9 cellular contexts compared by ENCODE assay signal in genomic region chr20:35791823-35792222, GRCh38. TPM values are rescaled to one million over a fixed set of nuclear protein-coding genes. Genes with fewer than 3 reads are reported as not detected.
A peak's percentile ranks its signal among the peaks of the same experiment; 100 is the strongest.
DNase-seq lines count a peak whose midpoint lies in the region; ATAC-seq and TF ChIP-seq lines count a peak whose summit lies in the region.
"Had no signal": no experiment of that assay in that cellular context is flagged by ENCODE, and none has a peak within 500 bp of the region (broad histone marks: within the 10 kb centered on the region; RNA-seq: fewer than 3 reads in every experiment).

No MANE protein-coding gene starts in this region.

- H3K27ac ChIP-seq in CD4-positive, CD25-positive, alpha-beta regulatory T cell (ENCODE audit: insufficient read depth, low read length, poor library complexity, severe bottlenecking): no peak overlapping the region
- no peak overlapping the region for H3K27ac ChIP-seq in Karpas-422 (ENCODE audit: low read length)

- no peak for TF ChIP-seq POLR2A in NB4 (IDR thresholded peaks at IDR 0.05; ENCODE audit: extremely low read depth, insufficient read length)

- no peak overlapping the region for H3K4me3 Mint-ChIP-seq in CD4-positive, CD25-positive, alpha-beta regulatory T cell
- no peak overlapping the region for H3K4me3 Mint-ChIP-seq in central memory CD8-positive, alpha-beta T cell
- H3K4me3 Mint-ChIP-seq: T-helper 2 cell treated with Interferon-gamma antibody and Interleukin-4, amounts not matched to agents 5 μg/mL and 100 μg/mL, for 36 hours had no signal

- no peaks in the 10 kb centered on the region for H3K9me2 ChIP-seq in Karpas-422 (replicated peaks; ENCODE audit: insufficient read depth, low read length)

- H3K27ac Mint-ChIP-seq in CD4-positive, CD25-positive, alpha-beta regulatory T cell: peak overlapping the region; percentile 6 to 91 (median 29)
- H3K27ac Mint-ChIP-seq in central memory CD8-positive, alpha-beta T cell (ENCODE audit: low read depth): peak overlapping the region; percentile 20
- H3K27ac Mint-ChIP-seq: T-helper 2 cell treated with Interferon-gamma antibody and Interleukin-4, amounts not matched to agents 5 μg/mL and 100 μg/mL, for 36 hours had no signal

- no peak overlapping the region for H3K4me3 ChIP-seq in CD4-positive, CD25-positive, alpha-beta regulatory T cell (ENCODE audit: low read depth, low read length)
- no peak overlapping the region for H3K4me3 ChIP-seq in NB4 (ENCODE audit: low read depth, low read length)
- no peak overlapping the region for H3K4me3 ChIP-seq in Karpas-422 (ENCODE audit: low read length)

- no peaks in the 10 kb centered on the region for H3K27me3 Mint-ChIP-seq in CD4-positive, CD25-positive, alpha-beta regulatory T cell
- no peaks in the 10 kb centered on the region for H3K27me3 Mint-ChIP-seq in central memory CD8-positive, alpha-beta T cell

- H3K9ac ChIP-seq in Karpas-422 (ENCODE audit: low read length): no peak overlapping the region

- no peaks in the 10 kb centered on the region for H3K36me3 ChIP-seq in CD4-positive, CD25-positive, alpha-beta regulatory T cell (ENCODE audit: control insufficient read depth, insufficient read depth, low read length)
- H3K36me3 ChIP-seq in Karpas-422 (ENCODE audit: insufficient read depth, low read length): no peaks in the 10 kb centered on the region

- peaks cover 6 to 39% (median 28%) of the 10 kb centered on the region in 4 donors for H3K4me1 Mint-ChIP-seq in CD4-positive, CD25-positive, alpha-beta regulatory T cell
- peaks cover 25% of the 10 kb centered on the region for H3K4me1 Mint-ChIP-seq in central memory CD8-positive, alpha-beta T cell

- TF ChIP-seq CTCF in NB4 (IDR thresholded peaks at IDR 0.05; ENCODE audit: low read depth, low read length): no peak
- TF ChIP-seq CTCF in omental fat pad (IDR thresholded peaks at IDR 0.05): no peak
- no peak for TF ChIP-seq CTCF in GM20000 (IDR thresholded peaks at IDR 0.05; ENCODE audit: extremely low read depth, missing control alignments)

- H3K36me3 Mint-ChIP-seq in CD4-positive, CD25-positive, alpha-beta regulatory T cell: no peaks in the 10 kb centered on the region
- H3K36me3 Mint-ChIP-seq in central memory CD8-positive, alpha-beta T cell (ENCODE audit: insufficient read depth): peaks cover 23% of the 10 kb centered on the region

- no peaks in the 10 kb centered on the region for H3K9me3 ChIP-seq in CD4-positive, CD25-positive, alpha-beta regulatory T cell (ENCODE audit: control insufficient read depth in 2 of 2, low read length in 2 of 2)
- H3K9me3 ChIP-seq in Karpas-422 (ENCODE audit: low read length): no peaks in the 10 kb centered on the region

- H3K79me2 ChIP-seq in Karpas-422 (ENCODE audit: low read length): peaks cover 62% of the 10 kb centered on the region

- H2AFZ ChIP-seq in Karpas-422 (ENCODE audit: low read length): no peak overlapping the region

- no peaks in the 10 kb centered on the region for H3K9me3 Mint-ChIP-seq in CD4-positive, CD25-positive, alpha-beta regulatory T cell
- H3K9me3 Mint-ChIP-seq in central memory CD8-positive, alpha-beta T cell: no peaks in the 10 kb centered on the region
- H3K9me3 Mint-ChIP-seq: T-helper 2 cell treated with Interferon-gamma antibody and Interleukin-4, amounts not matched to agents 5 μg/mL and 100 μg/mL, for 36 hours had no signal

- peaks cover 5% of the 10 kb centered on the region for H3K4me1 ChIP-seq in CD4-positive, CD25-positive, alpha-beta regulatory T cell (ENCODE audit: control insufficient read depth, insufficient read depth, low read length, poor library complexity, severe bottlenecking)
- peaks cover 10% of the 10 kb centered on the region for H3K4me1 ChIP-seq in Karpas-422 (ENCODE audit: low read length)

- ATAC-seq in CD4-positive, CD25-positive, alpha-beta regulatory T cell (ENCODE audit: low read depth in 2 of 2): no peak
- ATAC-seq in central memory CD8-positive, alpha-beta T cell (replicated peaks; ENCODE audit: extremely low read depth, poor library complexity, severe bottlenecking): no peak
- peak; percentile 88 for ATAC-seq in omental fat pad (ENCODE audit: low FRiP score)
- ATAC-seq in HG02571 (IDR thresholded peaks at IDR 0.05; ENCODE audit: unreplicated experiment): no peak

- no peaks in the 10 kb centered on the region for H4K20me1 ChIP-seq in Karpas-422 (ENCODE audit: insufficient read depth, low read depth, low read length)

- no peaks in the 10 kb centered on the region for H3K27me3 ChIP-seq in CD4-positive, CD25-positive, alpha-beta regulatory T cell (ENCODE audit: control insufficient read depth, insufficient read depth, low read length)
- no peaks in the 10 kb centered on the region for H3K27me3 ChIP-seq in Karpas-422 (ENCODE audit: low read length)

- no peak overlapping the region for H3K4me2 ChIP-seq in Karpas-422 (ENCODE audit: low read depth, low read length, poor library complexity, severe bottlenecking)

- DNase-seq in CD4-positive, CD25-positive, alpha-beta regulatory T cell: no peak
- peak; percentile 54 for DNase-seq in NB4 (ENCODE audit: low read depth)
- no peak for DNase-seq in central memory CD8-positive, alpha-beta T cell (ENCODE audit: low spot score in 2 of 2)
- no peak for DNase-seq in omental fat pad (ENCODE audit: low spot score)
- no peak for DNase-seq in Karpas-422
- DNase-seq in GM20000 (ENCODE audit: low spot score): no peak
- no peak for DNase-seq in ecto neural progenitor cell (ENCODE audit: low spot score)

RNA-seq across cellular contexts. Expression of gene PHF20, which starts 20.0 kb away (rescaled TPM):
- 159 TPM for total RNA-seq in CD4-positive, CD25-positive, alpha-beta regulatory T cell
- 100 to 1,000 TPM in 2 of 4 donors, 10 to 100 TPM in 2; 87.3 to 126 (median 100) TPM for polyA plus RNA-seq in CD4-positive, CD25-positive, alpha-beta regulatory T cell
- 10 to 100 TPM; 51.0 to 71.7 (median 54.8) TPM for total RNA-seq in omental fat pad
- total RNA-seq in Karpas-422 (2014; rRNA removed; shearing (Covaris generic); ENCODE audit: low replicate concordance): 27.8 and 41.7 TPM in 2 replicates

RNA-seq across cellular contexts. Expression of gene RBM39, which starts 49.8 kb away (rescaled TPM):
- total RNA-seq in CD4-positive, CD25-positive, alpha-beta regulatory T cell: 1,180 TPM
- polyA plus RNA-seq in CD4-positive, CD25-positive, alpha-beta regulatory T cell: 100 to 1,000 TPM; 112 to 144 (median 117) TPM
- 100 to 1,000 TPM; 231 to 462 (median 427) TPM for total RNA-seq in omental fat pad
- 315 and 375 TPM in 2 replicates for total RNA-seq in Karpas-422 (2014; rRNA removed; shearing (Covaris generic); ENCODE audit: low replicate concordance)
